In genomic region chr1:246181244-246181643, GRCh38 we compare ENCODE assay signal across 1 cellular context.
A peak's percentile ranks its signal among the peaks of the same experiment; 100 is the strongest.
TF ChIP-seq lines count a peak whose summit lies in the region.

No MANE protein-coding gene starts in this region.

TF ChIP-seq in K562, 482 proteins besides CTCF, POLR2A, EP300 and RAD21 (continued from another document and continues in another):
- TF ChIP-seq GABPA (tag; conservative IDR thresholded peaks at IDR 0.05; ENCODE audit: low read depth) (no peak), PURB (CRISPR knock-in tag; IDR thresholded peaks at IDR 0.05; ENCODE audit: low read depth) (no peak), ZNF311 (CRISPR knock-in tag; IDR thresholded peaks at IDR 0.05) (0 out of 2 replicates have a peak, but pooled peaks have one; percentile 57), RFX5 (IDR thresholded peaks at IDR 0.05; ENCODE audit: low read depth, low read length) (no peak), PBX2 (CRISPR knock-in tag; IDR thresholded peaks at IDR 0.05; ENCODE audit: low read depth) (no peak), PBX2 (tag; conservative IDR thresholded peaks at IDR 0.05; ENCODE audit: low read depth) (no peak), PCBP2 (IDR thresholded peaks at IDR 0.05; ENCODE audit: low read depth, low read length, poor library complexity, severe bottlenecking) (no peak), ZBTB11 (CRISPR knock-in tag; IDR thresholded peaks at IDR 0.05) (no peak), USF1 (CRISPR knock-in tag; IDR thresholded peaks at IDR 0.05) (peak; percentile 24; the same call in 1 of the 2 replicates), ZNF445 (CRISPR knock-in tag; IDR thresholded peaks at IDR 0.05; ENCODE audit: low read depth) (no peak), DDX20 (tag; IDR thresholded peaks at IDR 0.05; ENCODE audit: low read depth) (peak; percentile 68), SMAD4 (CRISPR knock-in tag; conservative IDR thresholded peaks at IDR 0.05) (0 out of 2 replicates have a peak, but pooled peaks have one; percentile 21), ZNF75A (CRISPR knock-in tag; IDR thresholded peaks at IDR 0.05) (no peak), EZH2 (IDR thresholded peaks at IDR 0.05; ENCODE audit: borderline replicate concordance, low read depth, low read length) (no peak), HBP1 (CRISPR knock-in tag; IDR thresholded peaks at IDR 0.05) (no peak), E2F6 (IDR thresholded peaks at IDR 0.05; ENCODE audit: borderline replicate concordance in 1 of 2, extremely low read depth in 1 of 2, insufficient read depth in 1 of 2, insufficient read length in 1 of 2, low read depth in 1 of 2, low read length in 1 of 2, poor library complexity in 1 of 2, severe bottlenecking in 1 of 2) (no peak), EP400 (IDR thresholded peaks at IDR 0.05) (no peak), ZNF140 (CRISPR knock-in tag; IDR thresholded peaks at IDR 0.05) (no peak), HNRNPUL1 (IDR thresholded peaks at IDR 0.05; ENCODE audit: low read length) (no peak), TBP (optimal IDR thresholded peaks at IDR 0.05; ENCODE audit: low read depth, low read length) (no peak), THAP7 (CRISPR knock-in tag; IDR thresholded peaks at IDR 0.05) (no peak), SNIP1 (IDR thresholded peaks at IDR 0.05; ENCODE audit: low read depth) (no peak), ATF7 (IDR thresholded peaks at IDR 0.05) (no peak), ID3 (CRISPR knock-in tag; IDR thresholded peaks at IDR 0.05) (no peak), ID3 (tag; IDR thresholded peaks at IDR 0.05) (peak; percentile 74; the same call in 1 of the 2 replicates), PKNOX1 (IDR thresholded peaks at IDR 0.05) (peak; percentile 70), ZNF740 (CRISPR knock-in tag; IDR thresholded peaks at IDR 0.05) (no peak), ZNF740 (tag; IDR thresholded peaks at IDR 0.05) (no peak), ZNF592 (IDR thresholded peaks at IDR 0.05) (peak; percentile 56; the same call in 1 of the 2 replicates), BRCA1 (IDR thresholded peaks at IDR 0.05) (no peak), BRCA1 (CRISPR knock-in tag; IDR thresholded peaks at IDR 0.05) (no peak), ZBTB33 (CRISPR knock-in tag; IDR thresholded peaks at IDR 0.05) (no peak), GMEB1 (CRISPR knock-in tag; IDR thresholded peaks at IDR 0.05) (no peak)
